Comparison of ENCODE assay signal across 10 cellular contexts in the genomic region with DNA sequence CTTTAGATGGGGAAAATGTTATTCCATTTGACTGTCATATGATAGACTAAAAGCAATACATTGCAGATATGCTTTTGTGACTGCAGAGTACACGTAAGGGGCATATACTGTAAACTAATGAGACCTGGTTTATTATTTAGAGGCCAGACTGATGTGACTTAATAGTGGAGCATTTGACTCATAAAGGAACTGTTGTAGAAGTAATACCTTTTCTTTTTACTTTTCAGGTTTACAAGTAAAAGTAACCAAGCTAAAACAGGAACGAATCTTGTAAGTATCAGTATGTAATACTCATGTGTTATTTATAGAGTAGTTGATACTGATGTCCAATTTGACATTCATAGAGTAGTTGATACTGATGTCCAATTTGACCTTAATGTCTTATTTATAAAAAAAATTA.
"Had no signal": no experiment of that assay in that cellular context is flagged by ENCODE, and none has a peak within 500 bp of the region (broad histone marks: within the 10 kb centered on the region; RNA-seq: fewer than 3 reads in every experiment).

No MANE protein-coding gene starts in this region.

- H3K36me3 ChIP-seq: prostate gland had no signal

- H3K27me3 ChIP-seq: testis had no signal

- H3K4me1 ChIP-seq: prostate gland, testis had no signal

- H3K4me3 ChIP-seq: lung, prostate gland, skin epidermis, testis had no signal

- ATAC-seq: right cardiac atrium had no signal

- H3K9me3 ChIP-seq: prostate gland, testis had no signal

- DNase-seq: activated CD4-positive, CD25-positive, alpha-beta regulatory T cell treated with anti-CD3 and anti-CD28 coated beads, Interleukin-2, amount 50 U/mL, for 72 hours; activated naive CD4-positive, alpha-beta T cell treated with Interleukin-2 at 50 U/mL for 16 hours; erythroblast; midbrain; right cardiac atrium; T-helper 9 cell; testis had no signal

- H3K27ac ChIP-seq: prostate gland, skin epidermis, testis had no signal
